ENCODE assay signal across 1 cellular context in genomic region chr5:148343603-148344230, GRCh38.
TF ChIP-seq lines count a peak whose summit lies in the region.

No MANE protein-coding gene starts in this region.

TF ChIP-seq in H1, 55 proteins besides CTCF, POLR2A, EP300 and RAD21:
- TF ChIP-seq TEAD4 (IDR thresholded peaks at IDR 0.05; ENCODE audit: low read depth, low read length): no peak
- TF ChIP-seq SP1 (IDR thresholded peaks at IDR 0.05; ENCODE audit: low read depth, low read length): no peak
